In genomic region chr2:23411752-23412431, GRCh38 we compare ENCODE assay signal across 15 cellular contexts. TPM values are rescaled to one million over a fixed set of nuclear protein-coding genes. Genes with fewer than 3 reads are reported as not detected.
DNase-seq lines count a peak whose midpoint lies in the region; ATAC-seq, FAIRE-seq and TF ChIP-seq lines count a peak whose summit lies in the region.
"Had no signal": no experiment of that assay in that cellular context is flagged by ENCODE, and none has a peak within 500 bp of the region (broad histone marks: within the 10 kb centered on the region; RNA-seq: fewer than 3 reads in every experiment).

No MANE protein-coding gene starts in this region.

- H3K27ac ChIP-seq in ACC112 (ENCODE audit: low read depth, low read length) = peak overlapping the region; percentile 98

- peak overlapping the region; percentile 82 for H3K27ac Mint-ChIP-seq in chondrocyte (ENCODE audit: unreplicated experiment)
- H3K27ac Mint-ChIP-seq: activated T-helper 17 cell treated with anti-CD3 and anti-CD28 coated beads, Interleukin-2, amount 50 U/mL, for 72 hours; dendritic cell treated with granulocyte-macrophage colony-stimulating factor and Interleukin-4, amounts not matched to agents 40 ng/mL and 50 ng/mL, for 4 days; naive thymus-derived CD4-positive, alpha-beta T cell had no signal

- H3K4me1 Mint-ChIP-seq in chondrocyte (ENCODE audit: low read depth) = peaks cover 34% of the 10 kb centered on the region
- H3K4me1 Mint-ChIP-seq: activated T-helper 17 cell treated with anti-CD3 and anti-CD28 coated beads, Interleukin-2, amount 50 U/mL, for 72 hours had no signal

- peaks cover 3% of the 10 kb centered on the region for H3K36me3 Mint-ChIP-seq in chondrocyte (ENCODE audit: low read depth)

- DNase-seq in HTR-8/SVneo (ENCODE audit: insufficient read length, low spot score) (no peak), chondrocyte (ENCODE audit: low spot score) (no peak), kidney glomerular epithelial cell (lab: John Stamatoyannopoulos, UW) (peak; percentile 22), NOMO-1 treated with DMSO at 0.1 percent for 48 hours (lab: John Stamatoyannopoulos, UW; ENCODE audit: unreplicated experiment) (no peak)
- DNase-seq: GDM1; GOT3; Karpas-422; naive thymus-derived CD4-positive, alpha-beta T cell; NCI-H2171 treated with DMSO at 0.1 percent for 48 hours had no signal

- no peaks in the 10 kb centered on the region for H3K36me3 ChIP-seq in ACC112 (ENCODE audit: insufficient read depth, low read length)

- H3K4me1 ChIP-seq in ACC112 (ENCODE audit: control insufficient read depth, insufficient read depth, low read length, unreplicated experiment) = peaks cover 47% of the 10 kb centered on the region

- H3K4me3 ChIP-seq in ACC112 (ENCODE audit: low read depth, low read length) = peak overlapping the region; percentile 38; the same call in 1 of the 2 replicates

- H2AFZ ChIP-seq in ACC112 (ENCODE audit: low read length, unreplicated experiment) = no peak overlapping the region

- peaks cover 26% of the 10 kb centered on the region for H3K79me2 ChIP-seq in ACC112 (ENCODE audit: control insufficient read depth, insufficient read depth, low read length, unreplicated experiment)

- peak; percentile 82 for FAIRE-seq in HTR-8/SVneo (lab: Jason Lieb, UNC)

- H3K27me3 Mint-ChIP-seq in chondrocyte (ENCODE audit: low read depth) = no peaks in the 10 kb centered on the region

- ATAC-seq in GM18907 (IDR thresholded peaks at IDR 0.05; ENCODE audit: unreplicated experiment) = no peak
- ATAC-seq in HG02852 (IDR thresholded peaks at IDR 0.05; ENCODE audit: unreplicated experiment) = no peak
- ATAC-seq in GM19328 (IDR thresholded peaks at IDR 0.05; ENCODE audit: unreplicated experiment) = no peak
- ATAC-seq: activated T-helper 17 cell treated with anti-CD3 and anti-CD28 coated beads, Interleukin-2, amount 50 U/mL, for 72 hours; naive thymus-derived CD4-positive, alpha-beta T cell had no signal

- H3K4me3 Mint-ChIP-seq in chondrocyte (ENCODE audit: unreplicated experiment) = no peak overlapping the region
- H3K4me3 Mint-ChIP-seq: activated T-helper 17 cell treated with anti-CD3 and anti-CD28 coated beads, Interleukin-2, amount 50 U/mL, for 72 hours; dendritic cell treated with granulocyte-macrophage colony-stimulating factor and Interleukin-4, amounts not matched to agents 40 ng/mL and 50 ng/mL, for 4 days; naive thymus-derived CD4-positive, alpha-beta T cell had no signal

- H3K9me3 Mint-ChIP-seq in chondrocyte (ENCODE audit: low read depth) = peaks cover 3% of the 10 kb centered on the region
- H3K9me3 Mint-ChIP-seq: activated T-helper 17 cell treated with anti-CD3 and anti-CD28 coated beads, Interleukin-2, amount 50 U/mL, for 72 hours; dendritic cell treated with granulocyte-macrophage colony-stimulating factor and Interleukin-4, amounts not matched to agents 40 ng/mL and 50 ng/mL, for 4 days; naive thymus-derived CD4-positive, alpha-beta T cell had no signal

- H3K27me3 ChIP-seq in ACC112 (ENCODE audit: insufficient read depth, low read length) = no peaks in the 10 kb centered on the region

- no peak for TF ChIP-seq CTCF in chondrocyte (IDR thresholded peaks at IDR 0.05)

RNA-seq across cellular contexts. Expression of gene KLHL29, which starts 26.9 kb away (rescaled TPM):
- 8.0 to 9.0 TPM (median 8.0 TPM) in 3 replicates for total RNA-seq in chondrocyte
